In genomic region chr16:50972899-50973298, GRCh38 we compare ENCODE assay signal across 15 cellular contexts.
"Had no signal": no experiment of that assay in that cellular context is flagged by ENCODE, and none has a peak within 500 bp of the region (broad histone marks: within the 10 kb centered on the region; RNA-seq: fewer than 3 reads in every experiment).

No MANE protein-coding gene starts in this region.

- H3K79me2 ChIP-seq: hepatocyte had no signal

- H2AFZ ChIP-seq: hepatocyte had no signal

- H3K36me3 ChIP-seq: tibial nerve had no signal

- H3K9me3 ChIP-seq: mucosa of descending colon, testis, tibial nerve had no signal

- H3K27ac ChIP-seq: coronary artery, foreskin keratinocyte, hepatocyte, testis, tibial nerve had no signal

- H3K4me3 ChIP-seq: coronary artery, hepatocyte, mucosa of descending colon, smooth muscle cell, testis, tibial nerve had no signal

- H3K4me1 ChIP-seq: foreskin keratinocyte, testis, tibial nerve had no signal

- H3K27me3 ChIP-seq: foreskin keratinocyte, hepatocyte, testis, tibial nerve had no signal

- DNase-seq: effector CD4-positive, alpha-beta T cell; endodermal cell; erythroblast; foreskin keratinocyte; head of caudate nucleus; mucosa of descending colon; natural killer cell; right cardiac atrium; stimulated activated CD4-positive, alpha-beta T cell treated with anti-CD3 and anti-CD28 coated beads, Interleukin-4, amount 100 ng/mL, for 1 hour; stimulated activated CD8-positive, alpha-beta memory T cell treated with anti-CD3 and anti-CD28 coated beads, Interleukin-4, amount 100 ng/mL, for 48 hours; testis had no signal

- H3K4me2 ChIP-seq: hepatocyte, smooth muscle cell had no signal
